In the genomic region with DNA sequence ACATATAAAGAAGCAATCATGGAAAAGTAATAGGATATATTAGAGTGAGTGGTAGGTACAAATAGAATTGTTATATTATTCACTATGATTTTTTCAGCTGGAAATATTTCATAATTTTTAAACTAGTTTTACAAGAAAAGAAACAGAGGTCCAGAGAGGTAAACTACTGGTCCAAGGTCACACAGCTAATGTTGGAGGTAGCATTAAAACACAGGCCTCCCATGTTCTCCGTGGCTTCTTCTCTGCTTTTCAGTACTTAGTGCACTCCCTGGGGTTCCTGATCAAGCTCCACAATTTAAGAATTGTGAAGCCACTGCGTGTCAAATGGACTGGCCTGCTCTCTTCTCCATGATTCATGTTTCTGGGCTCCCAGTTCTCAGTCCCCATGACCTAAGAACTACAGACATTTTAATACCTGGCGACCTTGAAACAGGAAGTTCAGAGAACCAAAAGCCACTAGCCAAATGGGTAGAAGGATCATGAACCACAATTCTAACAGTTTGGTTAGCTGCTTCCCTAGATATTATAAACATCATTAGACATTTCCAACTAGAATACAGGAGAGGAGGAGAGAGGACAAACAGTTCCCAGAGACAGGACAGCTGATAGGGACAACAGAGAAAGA, we compare ENCODE assay signal across 1 cellular context.
A peak's percentile ranks its signal among the peaks of the same experiment; 100 is the strongest.
TF ChIP-seq lines count a peak whose summit lies in the region.

No MANE protein-coding gene starts in this region.

TF ChIP-seq in HepG2, 621 proteins besides CTCF, POLR2A, EP300 and RAD21 (continued from another document):
- TF ChIP-seq FOXJ3 (CRISPR knock-in tag; IDR thresholded peaks at IDR 0.05; ENCODE audit: borderline replicate concordance) (0 out of 2 replicates have a peak, but pooled peaks have one; percentile 13), ZMYM3 (CRISPR knock-in tag; IDR thresholded peaks at IDR 0.05) (peak; percentile 36; the same call in 1 of the 2 replicates), BHLHE40 (IDR thresholded peaks at IDR 0.05; ENCODE audit: low read length) (no peak)
